In the genomic region with DNA sequence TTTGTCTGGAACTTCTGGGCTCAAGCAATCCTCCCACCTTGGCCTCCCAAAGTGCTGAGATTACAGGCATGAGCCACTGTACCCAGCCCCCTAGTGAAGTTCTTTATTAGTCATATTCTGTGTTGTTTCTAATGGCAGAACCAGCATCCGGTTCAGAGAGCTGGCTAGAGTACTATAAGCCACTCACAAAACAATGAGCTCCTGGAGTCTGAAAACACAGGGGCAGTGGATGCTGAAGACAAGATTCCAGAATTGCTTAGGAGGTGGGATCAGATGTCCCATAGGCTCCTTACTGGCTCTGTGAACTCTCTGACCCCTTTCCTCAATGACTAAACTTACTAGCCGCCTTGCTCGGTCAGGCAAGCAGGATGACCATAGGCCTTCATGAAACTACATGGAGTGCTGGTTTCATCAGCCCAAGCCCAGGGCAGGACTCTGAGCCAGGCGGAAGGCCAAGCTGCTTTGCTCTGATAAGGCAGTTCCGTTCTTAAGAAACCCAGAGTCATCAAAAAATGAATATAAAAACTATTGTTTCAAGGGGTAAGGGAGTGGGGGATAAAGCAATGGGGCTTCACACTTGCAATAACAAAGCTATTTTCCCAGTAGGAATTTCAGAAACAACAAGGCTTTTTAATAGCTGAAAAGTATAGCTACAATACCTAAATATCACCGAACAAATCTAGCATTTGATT, we compare ENCODE assay signal across 12 cellular contexts. TPM values are rescaled to one million over a fixed set of nuclear protein-coding genes. Genes with fewer than 3 reads are reported as not detected.
DNase-seq lines count a peak whose midpoint lies in the region; ATAC-seq and TF ChIP-seq lines count a peak whose summit lies in the region.
"Had no signal": no experiment of that assay in that cellular context is flagged by ENCODE, and none has a peak within 500 bp of the region (broad histone marks: within the 10 kb centered on the region; RNA-seq: fewer than 3 reads in every experiment).

No MANE protein-coding gene starts in this region.

- H3K4me1 Mint-ChIP-seq in stimulated activated memory B cell treated with anti-CD40 and anti-IgM and Interleukin-4, amounts not matched to agents 10 μg/mL and 1 μg/mL and 100 μg/mL, for 72 hours, result peaks cover 20% of the 10 kb centered on the region

- H3K9me3 Mint-ChIP-seq in stimulated activated memory B cell treated with anti-CD40 and anti-IgM and Interleukin-4, amounts not matched to agents 10 μg/mL and 1 μg/mL and 100 μg/mL, for 72 hours, result no peaks in the 10 kb centered on the region
- H3K9me3 Mint-ChIP-seq: natural killer cell had no signal

- ATAC-seq in Right ventricle myocardium superior (ENCODE audit: poor library complexity), result peak; percentile 40
- ATAC-seq in aorta (ENCODE audit: low FRiP score), result peak; percentile 87
- no peak for ATAC-seq in HG03097 (IDR thresholded peaks at IDR 0.05; ENCODE audit: low FRiP score, unreplicated experiment)
- no peak for ATAC-seq in stimulated activated memory B cell treated with anti-CD40 and anti-IgM and Interleukin-4, amounts not matched to agents 10 μg/mL and 1 μg/mL and 100 μg/mL, for 72 hours
- ATAC-seq: natural killer cell had no signal

- H3K4me3 ChIP-seq in muscle layer of duodenum (ENCODE audit: low read depth in 1 of 2, low read length in 2 of 2), result no peak overlapping the region
- H3K4me3 ChIP-seq in aorta (ENCODE audit: low read length in 2 of 2), result no peak overlapping the region
- no peak overlapping the region for H3K4me3 ChIP-seq in esophagus squamous epithelium
- H3K4me3 ChIP-seq: SK-N-MC had no signal

- TF ChIP-seq POLR2A in esophagus squamous epithelium (IDR thresholded peaks at IDR 0.05), result no peak

- peaks cover 68% of the 10 kb centered on the region for H3K36me3 Mint-ChIP-seq in stimulated activated memory B cell treated with anti-CD40 and anti-IgM and Interleukin-4, amounts not matched to agents 10 μg/mL and 1 μg/mL and 100 μg/mL, for 72 hours

- H3K4me3 Mint-ChIP-seq in stimulated activated memory B cell treated with anti-CD40 and anti-IgM and Interleukin-4, amounts not matched to agents 10 μg/mL and 1 μg/mL and 100 μg/mL, for 72 hours, result no peak overlapping the region
- H3K4me3 Mint-ChIP-seq: natural killer cell had no signal

- peak; percentile 50 for DNase-seq in amniotic epithelial cell (ENCODE audit: low read depth)
- DNase-seq in Right ventricle myocardium superior, result peak; percentile 88
- DNase-seq in aorta, result peak; percentile 89
- no peak for DNase-seq in esophagus squamous epithelium (lab: John Stamatoyannopoulos, UW)
- DNase-seq: activated CD4-positive, alpha-beta T cell treated with anti-CD3 and anti-CD28 coated beads for 4 hours; activated gamma-delta T cell; natural killer cell; NCI-H82 had no signal

- H3K4me1 ChIP-seq in muscle layer of duodenum (ENCODE audit: control insufficient read depth in 1 of 2, insufficient read depth in 2 of 2, low read length in 2 of 2), result peaks cover 0 to 16% of the 10 kb centered on the region in 2 donors
- peaks cover 0 to 5% of the 10 kb centered on the region in 2 donors for H3K4me1 ChIP-seq in aorta (ENCODE audit: control insufficient read depth in 1 of 2, insufficient read depth in 2 of 2, low read length in 2 of 2)
- peaks cover 0 to 46% (median 16%) of the 10 kb centered on the region in 3 donors for H3K4me1 ChIP-seq in esophagus squamous epithelium

- intact Hi-C loops in Right ventricle myocardium superior (cut with DNase I), result no loop called here
- intact Hi-C loops in aorta (cut with DNase I), result no loop called here
- intact Hi-C loops in esophagus squamous epithelium (cut with DNase I), result no loop called here

- H3K27ac ChIP-seq in muscle layer of duodenum (ENCODE audit: low read length) (peak overlapping the region; percentile 23), aorta (ENCODE audit: low read depth in 1 of 2, low read length in 2 of 2) (peak overlapping the region; percentile 53 to 82), esophagus squamous epithelium (peak overlapping the region in 1 of 4 donors; percentile 44)
- H3K27ac ChIP-seq: SK-N-MC had no signal

- H3K27me3 Mint-ChIP-seq in stimulated activated memory B cell treated with anti-CD40 and anti-IgM and Interleukin-4, amounts not matched to agents 10 μg/mL and 1 μg/mL and 100 μg/mL, for 72 hours, result no peaks in the 10 kb centered on the region

- H3K36me3 ChIP-seq in muscle layer of duodenum (ENCODE audit: control insufficient read depth in 1 of 2, insufficient read depth in 2 of 2, low read length in 2 of 2) (peaks cover 45 to 67% of the 10 kb centered on the region in 2 donors), aorta (ENCODE audit: control insufficient read depth in 1 of 2, insufficient read depth in 2 of 2, low read length in 1 of 2) (peaks cover 0 to 7% of the 10 kb centered on the region in 2 donors), esophagus squamous epithelium (peaks cover 30 to 83% (median 40%) of the 10 kb centered on the region in 3 donors)

- no peaks in the 10 kb centered on the region for H3K9me3 ChIP-seq in muscle layer of duodenum (ENCODE audit: control insufficient read depth in 1 of 2, low read length in 2 of 2)
- H3K9me3 ChIP-seq in aorta (ENCODE audit: control insufficient read depth, low read length), result no peaks in the 10 kb centered on the region
- H3K9me3 ChIP-seq in esophagus squamous epithelium, result no peaks in the 10 kb centered on the region

- TF ChIP-seq CTCF in esophagus squamous epithelium (IDR thresholded peaks at IDR 0.05), result no peak

- no peak overlapping the region for H3K27ac Mint-ChIP-seq in stimulated activated memory B cell treated with anti-CD40 and anti-IgM and Interleukin-4, amounts not matched to agents 10 μg/mL and 1 μg/mL and 100 μg/mL, for 72 hours
- H3K27ac Mint-ChIP-seq: natural killer cell had no signal

- 19 to 22% methylated on average over 6 of the region's 6 CpGs for WGBS in aorta, 2 donors
- 71 to 95% methylated on average over 4 to 6 of the region's 6 CpGs for WGBS in esophagus squamous epithelium, 2 donors

- H3K27me3 ChIP-seq in muscle layer of duodenum (ENCODE audit: low read depth, low read length) (no peaks in the 10 kb centered on the region), aorta (ENCODE audit: control insufficient read depth in 1 of 2, insufficient read depth in 2 of 2, low read length in 1 of 2) (no peaks in the 10 kb centered on the region), esophagus squamous epithelium (no peaks in the 10 kb centered on the region)

RNA-seq across cellular contexts. Expression of a gene that starts 8.1 kb away (rescaled TPM):
- 34.6 TPM for total RNA-seq in Right ventricle myocardium superior
- 10 to 100 TPM; 32.1 to 53.0 TPM for total RNA-seq in aorta
- 10 to 100 TPM in 1 of 2 donors, 1 to 10 TPM in 1; 4.6 to 22.0 TPM for polyA plus RNA-seq in aorta
- total RNA-seq in esophagus squamous epithelium, result 10 to 100 TPM; 15.6 to 30.1 (median 25.4) TPM

RNA-seq across cellular contexts. Expression of a gene that starts 8.3 kb away (rescaled TPM):
- 15.2 TPM for total RNA-seq in Right ventricle myocardium superior
- 10 to 100 TPM; 25.8 to 37.5 TPM for total RNA-seq in aorta
- 10 to 100 TPM in 1 of 2 donors, 1 to 10 TPM in 1; 3.9 to 15.5 TPM for polyA plus RNA-seq in aorta
- 10 to 100 TPM in 2 of 4 donors, 1 to 10 TPM in 2; 4.2 to 13.5 (median 9.9) TPM for total RNA-seq in esophagus squamous epithelium

RNA-seq across cellular contexts. Expression of a gene that starts 35.7 kb away (rescaled TPM):
- 2.7 TPM for total RNA-seq in Right ventricle myocardium superior
- 1 to 10 TPM; 1.3 to 3.6 TPM for total RNA-seq in aorta
- 1 to 10 TPM in 1 of 2 donors, under 1 TPM in 1; 0.75 to 2.3 TPM for polyA plus RNA-seq in aorta
- 1 to 10 TPM in 1 of 4 donors, under 1 TPM in 2, not detected in 1; 0.31 to 2.6 (median 0.76) TPM for total RNA-seq in esophagus squamous epithelium

RNA-seq across cellular contexts. Expression of a gene that starts 49.9 kb away (rescaled TPM):
- total RNA-seq in Right ventricle myocardium superior, result 25.3 TPM
- under 1 TPM in 1 of 2 donors, not detected in 1; 0.48 TPM for total RNA-seq in aorta
- 1 to 10 TPM in 1 of 2 donors, under 1 TPM in 1; 0.23 to 5.5 TPM for polyA plus RNA-seq in aorta
- not detected for total RNA-seq in esophagus squamous epithelium
- total RNA-seq: natural killer cell had no signal

Comparison
In these comparisons a context has a peak if more than half of its experiments do, and no peak if none do; other contexts are left out.
1. ATAC-seq: peak in Right ventricle myocardium superior (single experiment) and aorta (single experiment); none in HG03097 (single experiment) and stimulated activated memory B cell treated with anti-CD40 and anti-IgM and Interleukin-4, amounts not matched to agents 10 μg/mL and 1 μg/mL and 100 μg/mL, for 72 hours (single experiment).